ENCODE assay signal across 8 cellular contexts in the genomic region with DNA sequence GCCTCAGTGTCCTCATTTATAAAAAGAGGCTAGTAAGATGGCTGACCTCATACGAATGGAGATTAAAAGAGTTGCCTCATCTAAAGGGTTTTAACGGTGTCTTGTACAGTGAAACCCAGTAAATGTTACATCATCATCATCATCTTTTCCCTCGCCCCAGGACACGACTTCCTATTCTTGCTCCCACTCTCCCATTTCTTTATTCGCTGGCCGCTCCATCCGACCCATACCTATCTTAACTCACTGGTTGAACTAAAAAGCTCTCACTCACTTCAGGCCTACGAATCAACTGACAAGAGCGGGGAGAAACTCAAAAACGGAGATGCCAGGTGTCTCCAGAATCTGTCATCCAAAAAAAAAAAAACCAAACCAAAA. TPM values are rescaled to one million over a fixed set of nuclear protein-coding genes. Genes with fewer than 3 reads are reported as not detected.
A peak's percentile ranks its signal among the peaks of the same experiment; 100 is the strongest.
DNase-seq lines count a peak whose midpoint lies in the region; ATAC-seq and TF ChIP-seq lines count a peak whose summit lies in the region.

No MANE protein-coding gene starts in this region.

- peak overlapping the region; percentile 75 for H3K9ac ChIP-seq in endodermal cell (ENCODE audit: extremely low read depth, low read length, poor library complexity, severe bottlenecking)

- H3K27me3 Mint-ChIP-seq in endodermal cell (ENCODE audit: insufficient read depth): no peaks in the 10 kb centered on the region
- no peaks in the 10 kb centered on the region for H3K27me3 Mint-ChIP-seq in naive thymus-derived CD8-positive, alpha-beta T cell

- WGBS in endodermal cell (ENCODE audit: insufficient coverage in 1 of 2, insufficient read length in 1 of 2), 2 experiments: 4 to 8% methylated on average over 8 to 10 of the region's 10 CpGs

- H3K27ac Mint-ChIP-seq in endodermal cell: no peak overlapping the region
- H3K27ac Mint-ChIP-seq in naive thymus-derived CD8-positive, alpha-beta T cell: no peak overlapping the region

- H3K9me3 ChIP-seq in endodermal cell (ENCODE audit: control insufficient read depth, low read length): no peaks in the 10 kb centered on the region

- H3K9me3 Mint-ChIP-seq in endodermal cell: no peaks in the 10 kb centered on the region
- no peaks in the 10 kb centered on the region for H3K9me3 Mint-ChIP-seq in naive thymus-derived CD8-positive, alpha-beta T cell

- H3K4me3 ChIP-seq in endodermal cell (ENCODE audit: low read length): peak overlapping the region; percentile 97

- H3K27ac ChIP-seq in endodermal cell (ENCODE audit: low read depth, low read length): peak overlapping the region; percentile 72

- peaks cover 24% of the 10 kb centered on the region for H3K36me3 ChIP-seq in endodermal cell (ENCODE audit: control insufficient read depth, insufficient read depth, low read length)

- no peak overlapping the region for H3K4me3 Mint-ChIP-seq in endodermal cell
- H3K4me3 Mint-ChIP-seq in naive thymus-derived CD8-positive, alpha-beta T cell: no peak overlapping the region

- peaks cover 11% of the 10 kb centered on the region for H3K4me1 Mint-ChIP-seq in endodermal cell
- H3K4me1 Mint-ChIP-seq in naive thymus-derived CD8-positive, alpha-beta T cell: peaks cover 7 to 33% (median 23%) of the 10 kb centered on the region in 4 donors

- H3K27me3 ChIP-seq in endodermal cell (ENCODE audit: control insufficient read depth, insufficient read depth, low read length, poor library complexity, severe bottlenecking): no peaks in the 10 kb centered on the region

- DNase-seq in AG08396 (ENCODE audit: low spot score) (peak; percentile 13), RKO (ENCODE audit: low spot score) (peak; percentile 46), endodermal cell (peak; percentile 54), glomerular visceral epithelial cell (ENCODE audit: extremely low spot score) (no peak), DMS79 (lab: John Stamatoyannopoulos, UW) (no peak)
- DNase-seq in naive thymus-derived CD8-positive, alpha-beta T cell: peak in 1 of 10 donors; percentile 33

- ATAC-seq in GM18502 (IDR thresholded peaks at IDR 0.05; ENCODE audit: poor library complexity, unreplicated experiment) (peak; percentile 27), HG02973 (IDR thresholded peaks at IDR 0.05; ENCODE audit: unreplicated experiment) (peak; percentile 25)
- peak; percentile 7 to 44 for ATAC-seq in naive thymus-derived CD8-positive, alpha-beta T cell

- POLR2A ChIA-PET in naive thymus-derived CD8-positive, alpha-beta T cell (lab: Charles Lee): interaction anchor here (0.7 to 2.2 kb wide), 3 partner anchors 11 to 24 kb away, joined by 3 to 6 read pairs (median 4); no protein-coding TSS in a partner anchor

- no peaks in the 10 kb centered on the region for H3K4me1 ChIP-seq in endodermal cell (ENCODE audit: control insufficient read depth, insufficient read depth, low read length)

- peaks cover 11% of the 10 kb centered on the region for H3K36me3 Mint-ChIP-seq in endodermal cell (ENCODE audit: low read depth)
- H3K36me3 Mint-ChIP-seq in naive thymus-derived CD8-positive, alpha-beta T cell: peaks cover 0 to 23% (median 2%) of the 10 kb centered on the region in 3 donors

- no peak for TF ChIP-seq CTCF in endodermal cell (conservative IDR thresholded peaks at IDR 0.05)

RNA-seq across cellular contexts. Expression of a gene that starts 0.5 kb away (rescaled TPM):
- total RNA-seq in endodermal cell: 10 to 100 TPM; 16.5 to 28.3 TPM
- 19.9 TPM for polyA plus RNA-seq in endodermal cell (2013, experiment 1 of 2)
- polyA plus RNA-seq in endodermal cell (2013, experiment 2 of 2): 27.4 TPM
- 10 to 100 TPM; 25.5 to 28.9 TPM for total RNA-seq in naive thymus-derived CD8-positive, alpha-beta T cell
- 1 to 10 TPM; 5.8 to 6.8 (median 5.9) TPM for polyA plus RNA-seq in naive thymus-derived CD8-positive, alpha-beta T cell

RNA-seq across cellular contexts. Expression of a gene that starts 55.8 kb away (rescaled TPM):
- total RNA-seq in endodermal cell: 1 to 10 TPM in 1 of 2 donors, under 1 TPM in 1; 0.60 to 2.6 TPM
- 63.2 TPM for polyA plus RNA-seq in endodermal cell (2013, experiment 1 of 2)
- 66.2 TPM for polyA plus RNA-seq in endodermal cell (2013, experiment 2 of 2)
- total RNA-seq in naive thymus-derived CD8-positive, alpha-beta T cell: not detected
- polyA plus RNA-seq in naive thymus-derived CD8-positive, alpha-beta T cell: not detected

Comparison
In these comparisons a context has a peak if more than half of its experiments do, and no peak if none do; other contexts are left out.
1. DNase-seq: peak in AG08396 (single experiment), RKO (single experiment) and endodermal cell (single experiment); none in glomerular visceral epithelial cell (single experiment) and DMS79 (single experiment).
2. Peak in every context shown above with its lines, with median percentiles within 50 percentile points of each other: ATAC-seq.